Comparison of ENCODE assay signal across 21 cellular contexts in the genomic region with DNA sequence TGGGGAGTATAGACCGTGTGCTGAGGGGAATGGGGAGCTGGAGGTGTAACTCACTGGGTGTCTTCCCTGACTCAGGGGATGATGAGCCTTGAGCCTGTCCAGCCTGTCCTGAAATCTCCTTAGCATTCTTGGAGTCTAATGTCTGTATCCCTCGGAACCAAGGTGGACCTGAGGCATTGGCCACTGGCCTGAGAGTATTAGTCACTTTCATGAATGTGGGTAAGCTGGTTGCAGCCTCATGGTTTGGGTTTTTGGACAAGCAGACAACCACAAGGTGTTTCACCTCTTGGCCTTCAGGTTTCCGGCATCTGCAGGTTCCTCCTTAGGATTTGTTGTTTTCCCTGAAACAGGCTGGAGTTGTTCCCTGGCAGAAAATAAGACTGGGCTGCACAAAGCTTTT.
"Had no signal": no experiment of that assay in that cellular context is flagged by ENCODE, and none has a peak within 500 bp of the region (broad histone marks: within the 10 kb centered on the region; RNA-seq: fewer than 3 reads in every experiment).

No MANE protein-coding gene starts in this region.

- H3K27me3 ChIP-seq: esophagus squamous epithelium, right lobe of liver, testis, tibial nerve had no signal

- H3K27ac ChIP-seq: epithelial cell of prostate, esophagus squamous epithelium, left ventricle myocardium inferior, lower lobe of right lung, psoas muscle, right lobe of liver, testis, tibial nerve had no signal

- H3K9me3 ChIP-seq: esophagus squamous epithelium, left ventricle myocardium inferior, lower lobe of right lung, psoas muscle, right lobe of liver, testis, tibial nerve had no signal

- H3K4me1 ChIP-seq: lower lobe of right lung, right lobe of liver, tibial nerve had no signal

- H3K27me3 Mint-ChIP-seq: dendritic cell treated with granulocyte-macrophage colony-stimulating factor and Interleukin-4, amounts not matched to agents 40 ng/mL and 50 ng/mL, for 4 days; effector memory CD8-positive, alpha-beta T cell; naive thymus-derived CD4-positive, alpha-beta T cell; stimulated activated naive CD8-positive, alpha-beta T cell treated with anti-CD3 and anti-CD28 coated beads, Interleukin-15, Interleukin-2, amounts not matched to agents 100 ng/mL and 50 ng/mL, for 24 hours had no signal

- H3K36me3 ChIP-seq: esophagus squamous epithelium, left ventricle myocardium inferior, lower lobe of right lung, right lobe of liver, tibial nerve had no signal

- H3K36me3 Mint-ChIP-seq: stimulated activated effector memory CD8-positive, alpha-beta T cell treated with anti-CD3 and anti-CD28 coated beads, Interleukin-12 subunit alpha, Interleukin-12 subunit beta, amount 100 ng/mL, for 72 hours had no signal

- H3K27ac Mint-ChIP-seq: dendritic cell treated with granulocyte-macrophage colony-stimulating factor and Interleukin-4, amounts not matched to agents 40 ng/mL and 50 ng/mL, for 4 days; effector memory CD8-positive, alpha-beta T cell; immature natural killer cell; nephron progenitor cell; stimulated activated effector memory CD8-positive, alpha-beta T cell treated with anti-CD3 and anti-CD28 coated beads, Interleukin-12 subunit alpha, Interleukin-12 subunit beta, amount 100 ng/mL, for 72 hours; stimulated activated naive CD8-positive, alpha-beta T cell treated with anti-CD3 and anti-CD28 coated beads, Interleukin-15, Interleukin-2, amounts not matched to agents 100 ng/mL and 50 ng/mL, for 24 hours had no signal

- DNase-seq: effector memory CD8-positive, alpha-beta T cell; esophagus squamous epithelium; foreskin fibroblast; immature natural killer cell; left cardiac atrium; left ventricle myocardium inferior; lower lobe of right lung; mesendoderm; naive thymus-derived CD4-positive, alpha-beta T cell; nephron progenitor cell; psoas muscle; retina; right lobe of liver; stimulated activated CD4-positive, alpha-beta T cell treated with anti-CD3 and anti-CD28 coated beads, Interleukin-4, amount 100 ng/mL, for 1 hour; stimulated activated CD8-positive, alpha-beta memory T cell treated with anti-CD3 and anti-CD28 coated beads, Interleukin-4, amount 100 ng/mL, for 48 hours; testis had no signal

- H3K9me3 Mint-ChIP-seq: effector memory CD8-positive, alpha-beta T cell; nephron progenitor cell; stimulated activated naive CD8-positive, alpha-beta T cell treated with anti-CD3 and anti-CD28 coated beads, Interleukin-15, Interleukin-2, amounts not matched to agents 100 ng/mL and 50 ng/mL, for 24 hours had no signal

- H3K4me3 ChIP-seq: esophagus squamous epithelium, left ventricle myocardium inferior, lower lobe of right lung, psoas muscle, right lobe of liver, testis, tibial nerve had no signal

- ATAC-seq: effector memory CD8-positive, alpha-beta T cell; left cardiac atrium; lower lobe of right lung; naive thymus-derived CD4-positive, alpha-beta T cell; right lobe of liver; stimulated activated effector memory CD8-positive, alpha-beta T cell treated with anti-CD3 and anti-CD28 coated beads, Interleukin-12 subunit alpha, Interleukin-12 subunit beta, amount 100 ng/mL, for 72 hours had no signal

- H3K4me3 Mint-ChIP-seq: dendritic cell treated with granulocyte-macrophage colony-stimulating factor and Interleukin-4, amounts not matched to agents 40 ng/mL and 50 ng/mL, for 4 days; effector memory CD8-positive, alpha-beta T cell; immature natural killer cell; naive thymus-derived CD4-positive, alpha-beta T cell; nephron progenitor cell; stimulated activated effector memory CD8-positive, alpha-beta T cell treated with anti-CD3 and anti-CD28 coated beads, Interleukin-12 subunit alpha, Interleukin-12 subunit beta, amount 100 ng/mL, for 72 hours; stimulated activated naive CD8-positive, alpha-beta T cell treated with anti-CD3 and anti-CD28 coated beads, Interleukin-15, Interleukin-2, amounts not matched to agents 100 ng/mL and 50 ng/mL, for 24 hours had no signal
